In genomic region chr10:110129490-110129889, GRCh38 we compare ENCODE assay signal across 19 cellular contexts.
"Had no signal": no experiment of that assay in that cellular context is flagged by ENCODE, and none has a peak within 500 bp of the region (broad histone marks: within the 10 kb centered on the region; RNA-seq: fewer than 3 reads in every experiment).

No MANE protein-coding gene starts in this region.

- H3K27me3 Mint-ChIP-seq: memory B cell, naive B cell had no signal

- H3K27ac ChIP-seq: ascending aorta, coronary artery, gastroesophageal sphincter, heart left ventricle, psoas muscle, right lobe of liver, upper lobe of right lung had no signal

- H3K4me3 ChIP-seq: ascending aorta, coronary artery, gastroesophageal sphincter, heart left ventricle, mucosa of descending colon, psoas muscle, right lobe of liver, upper lobe of right lung had no signal

- H3K27ac Mint-ChIP-seq: activated T-helper 1 cell treated with anti-CD3 and anti-CD28 coated beads, Interleukin-12 subunit alpha, Interleukin-12 subunit beta, Interleukin-2, Interleukin-4 antibody, amounts not matched to agents 30 ng/mL and 10 ng/mL and 1 ng/mL, durations not matched to agents 14 hours and 24 hours and 36 hours; memory B cell had no signal

- H3K9me3 Mint-ChIP-seq: activated T-helper 1 cell treated with anti-CD3 and anti-CD28 coated beads, Interleukin-12 subunit alpha, Interleukin-12 subunit beta, Interleukin-2, Interleukin-4 antibody, amounts not matched to agents 30 ng/mL and 10 ng/mL and 1 ng/mL, durations not matched to agents 14 hours and 24 hours and 36 hours; memory B cell; naive B cell; neural crest cell had no signal

- H3K27me3 ChIP-seq: ascending aorta, gastroesophageal sphincter, heart left ventricle, right lobe of liver, upper lobe of right lung had no signal

- H3K4me1 ChIP-seq: ascending aorta, gastroesophageal sphincter, psoas muscle, right lobe of liver, upper lobe of right lung had no signal

- H3K4me1 Mint-ChIP-seq: neural crest cell had no signal

- DNase-seq: activated CD4-positive, CD25-positive, alpha-beta regulatory T cell treated with anti-CD3 and anti-CD28 coated beads, Interleukin-2, amount 50 U/mL, for 72 hours; activated CD8-positive, alpha-beta memory T cell treated with anti-CD3 and anti-CD28 coated beads, Interleukin-2, amount 50 U/mL, for 4 hours; heart left ventricle; mucosa of descending colon; naive B cell; psoas muscle; right lobe of liver; small intestine; stimulated activated CD4-positive, alpha-beta T cell treated with anti-CD3 and anti-CD28 coated beads, Interleukin-15, amount 100 ng/mL, for 24 hours; stimulated activated CD4-positive, alpha-beta T cell treated with anti-CD3 and anti-CD28 coated beads, Interleukin-2, amount 100 ng/mL, for 48 hours; upper lobe of right lung had no signal

- ATAC-seq: esophagus mucosa, gastroesophageal sphincter, heart left ventricle, mucosa of descending colon, psoas muscle, right lobe of liver, SK-N-SH treated with all-trans-retinoic acid at 6 μM for 48 hours, upper lobe of right lung had no signal

- H3K4me3 Mint-ChIP-seq: activated T-helper 1 cell treated with anti-CD3 and anti-CD28 coated beads, Interleukin-12 subunit alpha, Interleukin-12 subunit beta, Interleukin-2, Interleukin-4 antibody, amounts not matched to agents 30 ng/mL and 10 ng/mL and 1 ng/mL, durations not matched to agents 14 hours and 24 hours and 36 hours; memory B cell; naive B cell; neural crest cell had no signal

- H3K9me3 ChIP-seq: ascending aorta, gastroesophageal sphincter, heart left ventricle, mucosa of descending colon, psoas muscle, right lobe of liver, upper lobe of right lung had no signal
